In genomic region chr11:128522943-128523518, GRCh38 we compare ENCODE assay signal across 8 cellular contexts.
DNase-seq lines count a peak whose midpoint lies in the region; ATAC-seq, FAIRE-seq and TF ChIP-seq lines count a peak whose summit lies in the region.

No MANE protein-coding gene starts in this region.

- FAIRE-seq in keratinocyte (lab: Jason Lieb, UNC): no peak
- no peak for FAIRE-seq in urothelium cell line (lab: Jason Lieb, UNC)

- POLR2A ChIA-PET in CD4-positive, alpha-beta memory T cell (lab: Charles Lee; ENCODE audit: partially characterized antibody): interaction anchor here (0.6 to 34.5 kb wide), 30 partner anchors 9 to 308 kb away, joined by 3 to 1488 read pairs (median 5); partner anchors contain the start of gene FLI1

- H3K27ac ChIP-seq in CD4-positive, alpha-beta memory T cell (ENCODE audit: low read depth, low read length): peak overlapping the region; percentile 89
- H3K27ac ChIP-seq in KOPT-K1 (ENCODE audit: low read depth, low read length, poor library complexity, severe bottlenecking): peak overlapping the region; percentile 99
- H3K27ac ChIP-seq in keratinocyte (ENCODE audit: control insufficient read depth, insufficient read depth, low read length): peak overlapping the region; percentile 91

- H3K4me3 ChIP-seq in CD4-positive, alpha-beta memory T cell (ENCODE audit: low read length in 2 of 2): peak overlapping the region; percentile 50 to 92
- peak overlapping the region; percentile 35 to 75 (median 45) for H3K4me3 ChIP-seq in keratinocyte (ENCODE audit: control insufficient read depth in 2 of 3, extremely low read depth in 1 of 3, insufficient read depth in 2 of 3, low read depth in 1 of 3, low read length in 3 of 3)

- dilution Hi-C loops in keratinocyte (cut with MboI; ENCODE audit: extremely low pct_ligation_motif_present, low sequenced_read_pairs): loop anchor here (25.0 kb wide), 1 partner anchor 89 kb away; no protein-coding TSS in a partner anchor

- no peaks in the 10 kb centered on the region for H3K27me3 Mint-ChIP-seq in CD4-positive, alpha-beta memory T cell

- peak overlapping the region; percentile 93 to 99 (median 97) for H3K27ac Mint-ChIP-seq in CD4-positive, alpha-beta memory T cell

- CTCF ChIA-PET in CD4-positive, alpha-beta memory T cell (lab: Charles Lee; ENCODE audit: partially characterized antibody): interaction anchor here (0.6 to 1.9 kb wide), 11 partner anchors 28 to 485 kb away, joined by 3 to 6 read pairs (median 5); no protein-coding TSS in a partner anchor

- no peak for ATAC-seq in GM18502 (IDR thresholded peaks at IDR 0.05; ENCODE audit: poor library complexity, unreplicated experiment)

- H3K9me1 ChIP-seq in keratinocyte (ENCODE audit: control insufficient read depth, extremely low read depth, insufficient read depth, low read length): no peaks in the 10 kb centered on the region

- TF ChIP-seq CTCF in keratinocyte (optimal IDR thresholded peaks at IDR 0.05 in 1 of 3, IDR thresholded peaks at IDR 0.05 in 1 of 3, conservative IDR thresholded peaks at IDR 0.05 in 1 of 3; ENCODE audit: extremely low read depth in 1 of 3, insufficient read depth in 2 of 3, low read length in 3 of 3): no peak

- H2AFZ ChIP-seq in keratinocyte (ENCODE audit: control insufficient read depth, low read length): no peak overlapping the region

- H3K9me3 ChIP-seq in CD4-positive, alpha-beta memory T cell (ENCODE audit: control insufficient read depth in 1 of 2, low read length in 2 of 2): no peaks in the 10 kb centered on the region
- no peaks in the 10 kb centered on the region for H3K9me3 ChIP-seq in KOPT-K1 (ENCODE audit: insufficient read depth, low read length, poor library complexity, severe bottlenecking)
- H3K9me3 ChIP-seq in keratinocyte (ENCODE audit: control insufficient read depth, low read depth, low read length): no peaks in the 10 kb centered on the region

- peak overlapping the region; percentile 73 for H3K4me2 ChIP-seq in keratinocyte (ENCODE audit: control insufficient read depth, extremely low read depth, insufficient read depth, low read depth, low read length)

- peak overlapping the region; percentile 92 to 100 (median 94) for H3K4me3 Mint-ChIP-seq in CD4-positive, alpha-beta memory T cell

- H4K20me1 ChIP-seq in keratinocyte (ENCODE audit: control insufficient read depth, extremely low read depth, insufficient read depth, low read length): peaks cover 15% of the 10 kb centered on the region

- peaks cover 37 to 45% of the 10 kb centered on the region in 2 donors for H3K36me3 Mint-ChIP-seq in CD4-positive, alpha-beta memory T cell

- H3K9me3 Mint-ChIP-seq in CD4-positive, alpha-beta memory T cell: peaks cover 0 to 3% (median 0%) of the 10 kb centered on the region in 8 donors

- peaks cover 52% of the 10 kb centered on the region for H3K4me1 ChIP-seq in CD4-positive, alpha-beta memory T cell (ENCODE audit: insufficient read depth, low read length)
- peaks cover 50% of the 10 kb centered on the region for H3K4me1 ChIP-seq in keratinocyte (ENCODE audit: control insufficient read depth, extremely low read depth, insufficient read depth, low read length)

- DNase-seq in CD4-positive, alpha-beta memory T cell: peak; percentile 67 to 89 (median 71)
- DNase-seq in activated naive CD4-positive, alpha-beta T cell treated with anti-CD3 and anti-CD28 coated beads, Interleukin-2, amount 50 U/mL, for 16 hours: peak; percentile 79
- no peak for DNase-seq in keratinocyte (ENCODE audit: low read depth, low spot score)
- peak; percentile 53 to 66 for DNase-seq in stimulated activated CD8-positive, alpha-beta memory T cell treated with anti-CD3 and anti-CD28 coated beads, Interleukin-7, amount 100 ng/mL, for 4 hours (ENCODE audit: low read depth in 2 of 2)
- DNase-seq in urothelium cell line (ENCODE audit: low spot score): no peak
- no peak for DNase-seq in HuH-7 (ENCODE audit: low spot score)

- H3K36me3 ChIP-seq in CD4-positive, alpha-beta memory T cell (ENCODE audit: insufficient read depth, low read length): peaks cover 15% of the 10 kb centered on the region
- H3K36me3 ChIP-seq in KOPT-K1 (ENCODE audit: insufficient read depth, low read length): peaks cover 10% of the 10 kb centered on the region
- H3K36me3 ChIP-seq in keratinocyte (ENCODE audit: control insufficient read depth in 2 of 2, extremely low read depth in 1 of 2, insufficient read depth in 2 of 2, low read length in 2 of 2): peaks cover 0 to 13% of the 10 kb centered on the region in 2 experiments

- no peaks in the 10 kb centered on the region for H3K27me3 ChIP-seq in CD4-positive, alpha-beta memory T cell (ENCODE audit: insufficient read depth, low read length)
- H3K27me3 ChIP-seq in keratinocyte (ENCODE audit: control insufficient read depth, extremely low read depth, insufficient read depth, low read length): no peaks in the 10 kb centered on the region

- peaks cover 40% of the 10 kb centered on the region for H3K79me2 ChIP-seq in keratinocyte (ENCODE audit: control insufficient read depth, insufficient read depth, low read length)

- intact Hi-C loops in CD4-positive, alpha-beta memory T cell (cut with micrococcal nuclease): loop anchor here (1.0 to 5.0 kb wide), 5 partner anchors 101 to 351 kb away; no protein-coding TSS in a partner anchor

- H3K9ac ChIP-seq in keratinocyte (ENCODE audit: control insufficient read depth, extremely low read depth, insufficient read depth, low read length): peak overlapping the region; percentile 95

- peaks cover 40 to 59% (median 50%) of the 10 kb centered on the region in 4 donors for H3K4me1 Mint-ChIP-seq in CD4-positive, alpha-beta memory T cell

Comparison
In these comparisons a context has a peak if more than half of its experiments do, and no peak if none do; other contexts are left out.
1. DNase-seq: peak in CD4-positive, alpha-beta memory T cell (5 of 5), activated naive CD4-positive, alpha-beta T cell treated with anti-CD3 and anti-CD28 coated beads, Interleukin-2, amount 50 U/mL, for 16 hours (single experiment) and stimulated activated CD8-positive, alpha-beta memory T cell treated with anti-CD3 and anti-CD28 coated beads, Interleukin-7, amount 100 ng/mL, for 4 hours (2 of 2); none in keratinocyte (single experiment), urothelium cell line (single experiment) and HuH-7 (single experiment).
2. Peak in every context shown above with its lines, with median percentiles within 50 percentile points of each other: H3K27ac ChIP-seq.